9 cellular contexts compared by ENCODE assay signal in the genomic region with DNA sequence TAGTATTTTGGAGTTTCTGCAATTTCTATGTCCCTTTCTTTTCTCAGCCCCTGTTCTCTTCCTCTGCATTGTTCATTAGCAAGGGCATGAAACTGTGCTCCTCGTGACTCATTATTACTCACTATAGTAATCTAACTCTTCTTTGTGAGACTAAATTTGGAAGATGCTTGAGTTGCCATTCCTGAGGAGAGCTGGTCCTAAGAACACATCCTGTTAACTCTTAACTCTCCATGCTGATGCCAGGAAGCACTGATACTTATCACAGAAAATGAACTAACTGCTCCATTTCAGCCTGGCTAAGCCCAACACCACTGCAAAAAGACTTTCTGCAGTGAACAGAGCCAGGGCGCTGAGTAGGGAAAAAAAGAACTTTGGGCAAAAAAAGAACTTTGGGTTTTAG. TPM values are rescaled to one million over a fixed set of nuclear protein-coding genes. Genes with fewer than 3 reads are reported as not detected.
DNase-seq lines count a peak whose midpoint lies in the region; ATAC-seq and TF ChIP-seq lines count a peak whose summit lies in the region.
"Had no signal": no experiment of that assay in that cellular context is flagged by ENCODE, and none has a peak within 500 bp of the region (broad histone marks: within the 10 kb centered on the region; RNA-seq: fewer than 3 reads in every experiment).

No MANE protein-coding gene starts in this region.

- H3K27ac Mint-ChIP-seq in activated T-cell treated with anti-CD3 and anti-CD28 coated beads, Interleukin-2, amount 50 U/mL, for 24 hours, result peak overlapping the region; percentile 53
- H3K27ac Mint-ChIP-seq in T-cell (peak overlapping the region; percentile 13 to 20), immature natural killer cell (no peak overlapping the region)

- H3K27me3 Mint-ChIP-seq in activated T-cell treated with anti-CD3 and anti-CD28 coated beads, Interleukin-2, amount 50 U/mL, for 24 hours, result no peaks in the 10 kb centered on the region
- H3K27me3 Mint-ChIP-seq in T-cell (no peaks in the 10 kb centered on the region), immature natural killer cell (ENCODE audit: low read depth in 3 of 3) (peaks cover 0 to 2% (median 2%) of the 10 kb centered on the region in 3 donors)
- H3K27me3 Mint-ChIP-seq: central memory CD8-positive, alpha-beta T cell had no signal

- in situ Hi-C loops in gastrocnemius medialis (cut with MboI; ENCODE audit: low sequenced_read_pairs in 4 of 4), result loop anchor here (5.0 to 25.0 kb wide), 5 partner anchors 175 to 425 kb away; partner anchors contain the start of genes ABLIM3 (in 1 of the 4) and IL17B (in 1 of the 4)

- H3K9me3 Mint-ChIP-seq in activated T-cell treated with anti-CD3 and anti-CD28 coated beads, Interleukin-2, amount 50 U/mL, for 24 hours, result no peaks in the 10 kb centered on the region
- H3K9me3 Mint-ChIP-seq in T-cell, result no peaks in the 10 kb centered on the region
- H3K9me3 Mint-ChIP-seq in immature natural killer cell, result no peaks in the 10 kb centered on the region
- H3K9me3 Mint-ChIP-seq: central memory CD8-positive, alpha-beta T cell had no signal

- CTCF ChIA-PET in T-cell (lab: Charles Lee), result interaction anchor here (0.7 to 2.4 kb wide), 8 partner anchors 43 to 204 kb away, joined by 3 to 11 read pairs (median 4); no protein-coding TSS in a partner anchor

- peaks cover 32% of the 10 kb centered on the region for H3K4me1 Mint-ChIP-seq in activated T-cell treated with anti-CD3 and anti-CD28 coated beads, Interleukin-2, amount 50 U/mL, for 24 hours (ENCODE audit: low read depth)
- peaks cover 20 to 25% (median 22%) of the 10 kb centered on the region in 3 donors for H3K4me1 Mint-ChIP-seq in T-cell
- no peaks in the 10 kb centered on the region for H3K4me1 Mint-ChIP-seq in immature natural killer cell
- H3K4me1 Mint-ChIP-seq: central memory CD8-positive, alpha-beta T cell had no signal

- H3K4me3 ChIP-seq in gastrocnemius medialis, result peak overlapping the region in 3 of 4 donors; percentile 3 to 8 (median 4)

- H3K36me3 ChIP-seq in gastrocnemius medialis, result no peaks in the 10 kb centered on the region

- no peaks in the 10 kb centered on the region for H3K27me3 ChIP-seq in gastrocnemius medialis

- H3K9me3 ChIP-seq in gastrocnemius medialis, result no peaks in the 10 kb centered on the region

- no peak for TF ChIP-seq POLR2A in gastrocnemius medialis (IDR thresholded peaks at IDR 0.05)

- no peak for TF ChIP-seq CTCF in gastrocnemius medialis (IDR thresholded peaks at IDR 0.05 in 4 of 5, conservative IDR thresholded peaks at IDR 0.05 in 1 of 5)

- ATAC-seq in T-cell (replicated peaks in 1 of 4) (peak in 3 of 4 experiments; percentile 50 to 90 (median 87)), gastrocnemius medialis (peak; percentile 96 to 98), GM21576 (IDR thresholded peaks at IDR 0.05; ENCODE audit: unreplicated experiment) (no peak)

- intact Hi-C loops in gastrocnemius medialis (cut with DNase I; ENCODE audit: low total_unique reads), result no loop called here

- H3K4me1 ChIP-seq in gastrocnemius medialis, result peaks cover 20 to 35% of the 10 kb centered on the region in 2 donors

- H3K27ac ChIP-seq in gastrocnemius medialis, result peak overlapping the region; percentile 74 to 83 (median 80)

- POLR2A ChIA-PET in T-cell (lab: Charles Lee), result interaction anchor here in 1 of 2 donors (1.4 kb wide), 1 partner anchor 11 kb away, joined by 5 read pairs; no protein-coding TSS in a partner anchor

- no peak for DNase-seq in activated T-cell treated with anti-CD3 and anti-CD28 coated beads, Interleukin-2, amount 50 U/mL, for 24 hours
- no peak for DNase-seq in activated T-cell treated with anti-CD3 and anti-CD28 coated beads, Interleukin-2, amount 50 U/mL, for 1 hour
- no peak for DNase-seq in T-cell
- DNase-seq in glomerular visceral epithelial cell (ENCODE audit: extremely low spot score), result peak; percentile 94
- DNase-seq in gastrocnemius medialis, result peak in 1 of 2 donors; percentile 27
- DNase-seq in mesenteric fat pad (ENCODE audit: low spot score), result no peak
- DNase-seq in immature natural killer cell, result no peak

- H3K4me3 Mint-ChIP-seq in activated T-cell treated with anti-CD3 and anti-CD28 coated beads, Interleukin-2, amount 50 U/mL, for 24 hours, result no peak overlapping the region
- H3K4me3 Mint-ChIP-seq in T-cell (no peak overlapping the region), immature natural killer cell (no peak overlapping the region)
- H3K4me3 Mint-ChIP-seq: central memory CD8-positive, alpha-beta T cell had no signal

- no peaks in the 10 kb centered on the region for H3K36me3 Mint-ChIP-seq in activated T-cell treated with anti-CD3 and anti-CD28 coated beads, Interleukin-2, amount 50 U/mL, for 24 hours (ENCODE audit: low read depth)
- no peaks in the 10 kb centered on the region for H3K36me3 Mint-ChIP-seq in T-cell
- no peaks in the 10 kb centered on the region for H3K36me3 Mint-ChIP-seq in immature natural killer cell

RNA-seq across cellular contexts. Expression of gene CSNK1A1, which starts 10.6 kb away (rescaled TPM):
- total RNA-seq in T-cell (100 to 1,000 TPM; 161 to 193 (median 178) TPM), gastrocnemius medialis (100 to 1,000 TPM; 157 to 252 (median 215) TPM), mesenteric fat pad (224 TPM)
- polyA plus RNA-seq in immature natural killer cell, result 100 to 1,000 TPM; 106 to 146 (median 134) TPM

RNA-seq across cellular contexts. Expression of gene ARHGEF37, which starts 19.4 kb away (rescaled TPM):
- total RNA-seq in T-cell, result 1 to 10 TPM in 1 of 5 donors, under 1 TPM in 3, not detected in 1; 0.07 to 1.0 (median 0.59) TPM
- 10 to 100 TPM in 3 of 4 donors, 1 to 10 TPM in 1; 9.5 to 28.6 (median 21.0) TPM for total RNA-seq in gastrocnemius medialis
- 3.9 TPM for total RNA-seq in mesenteric fat pad
- polyA plus RNA-seq in immature natural killer cell, result under 1 TPM in 1 of 3 donors, not detected in 2; 0.47 TPM

Comparison
In these comparisons a context has a peak if more than half of its experiments do, and no peak if none do; other contexts are left out.
1. H3K27ac Mint-ChIP-seq: peak in activated T-cell treated with anti-CD3 and anti-CD28 coated beads, Interleukin-2, amount 50 U/mL, for 24 hours (single experiment) and T-cell (2 of 2); none in immature natural killer cell (0 of 6).